Comparison of ENCODE assay signal across 1 cellular context in the genomic region with DNA sequence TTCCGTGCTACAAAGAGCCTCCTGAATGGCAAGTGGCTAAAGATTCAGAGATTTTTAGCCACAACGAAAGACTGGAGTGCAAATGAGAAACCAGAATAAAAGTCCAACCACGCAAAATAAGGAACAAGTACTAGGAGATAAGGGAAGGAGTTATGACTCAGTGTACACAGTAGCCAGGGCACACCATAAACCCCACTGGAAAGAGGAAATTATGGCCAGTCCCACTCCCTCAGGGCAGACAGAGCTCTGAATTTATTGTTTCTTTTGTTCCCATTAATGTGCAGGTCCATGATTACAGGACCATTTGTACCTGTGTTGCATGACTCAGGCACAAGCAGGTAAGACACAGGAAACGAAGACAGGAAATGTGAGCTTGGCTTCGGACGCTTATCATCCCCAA.
TF ChIP-seq lines count a peak whose summit lies in the region.

No MANE protein-coding gene starts in this region.

TF ChIP-seq in IMR-90, 13 proteins besides CTCF, POLR2A, EP300 and RAD21:
- TF ChIP-seq, protein P1, sequence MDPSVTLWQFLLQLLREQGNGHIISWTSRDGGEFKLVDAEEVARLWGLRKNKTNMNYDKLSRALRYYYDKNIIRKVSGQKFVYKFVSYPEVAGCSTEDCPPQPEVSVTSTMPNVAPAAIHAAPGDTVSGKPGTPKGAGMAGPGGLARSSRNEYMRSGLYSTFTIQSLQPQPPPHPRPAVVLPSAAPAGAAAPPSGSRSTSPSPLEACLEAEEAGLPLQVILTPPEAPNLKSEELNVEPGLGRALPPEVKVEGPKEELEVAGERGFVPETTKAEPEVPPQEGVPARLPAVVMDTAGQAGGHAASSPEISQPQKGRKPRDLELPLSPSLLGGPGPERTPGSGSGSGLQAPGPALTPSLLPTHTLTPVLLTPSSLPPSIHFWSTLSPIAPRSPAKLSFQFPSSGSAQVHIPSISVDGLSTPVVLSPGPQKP (IDR thresholded peaks at IDR 0.05; ENCODE audit: borderline replicate concordance, low read depth, low read length) = no peak
- TF ChIP-seq BHLHE40 (IDR thresholded peaks at IDR 0.05; ENCODE audit: low read depth, low read length) = no peak
- no peak for TF ChIP-seq RFX5 (IDR thresholded peaks at IDR 0.05; ENCODE audit: low read depth, low read length)
- no peak for TF ChIP-seq NFE2L2 (IDR thresholded peaks at IDR 0.05; ENCODE audit: low read depth, low read length)
- no peak for TF ChIP-seq MXI1 (IDR thresholded peaks at IDR 0.05; ENCODE audit: borderline replicate concordance, low read depth, low read length)
- TF ChIP-seq CEBPB (IDR thresholded peaks at IDR 0.05; ENCODE audit: low read depth, low read length) = no peak
- TF ChIP-seq CHD1 (IDR thresholded peaks at IDR 0.05; ENCODE audit: low read depth, low read length) = no peak
- no peak for TF ChIP-seq SMC3 (IDR thresholded peaks at IDR 0.05; ENCODE audit: low read depth, low read length)
- no peak for TF ChIP-seq MAZ (IDR thresholded peaks at IDR 0.05; ENCODE audit: borderline replicate concordance, low read depth, low read length)
- TF ChIP-seq, protein P2, sequence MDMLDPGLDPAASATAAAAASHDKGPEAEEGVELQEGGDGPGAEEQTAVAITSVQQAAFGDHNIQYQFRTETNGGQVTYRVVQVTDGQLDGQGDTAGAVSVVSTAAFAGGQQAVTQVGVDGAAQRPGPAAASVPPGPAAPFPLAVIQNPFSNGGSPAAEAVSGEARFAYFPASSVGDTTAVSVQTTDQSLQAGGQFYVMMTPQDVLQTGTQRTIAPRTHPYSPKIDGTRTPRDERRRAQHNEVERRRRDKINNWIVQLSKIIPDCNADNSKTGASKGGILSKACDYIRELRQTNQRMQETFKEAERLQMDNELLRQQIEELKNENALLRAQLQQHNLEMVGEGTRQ (IDR thresholded peaks at IDR 0.05; ENCODE audit: low read depth, low read length) = no peak
- no peak for TF ChIP-seq FOS (IDR thresholded peaks at IDR 0.05; ENCODE audit: low read depth, low read length)
- TF ChIP-seq RCOR1 (IDR thresholded peaks at IDR 0.05; ENCODE audit: insufficient replicate concordance, low read length) = no peak
- no peak for TF ChIP-seq MAFK (IDR thresholded peaks at IDR 0.05; ENCODE audit: low read depth, low read length)
